Comparison of ENCODE assay signal across 8 cellular contexts in the genomic region with DNA sequence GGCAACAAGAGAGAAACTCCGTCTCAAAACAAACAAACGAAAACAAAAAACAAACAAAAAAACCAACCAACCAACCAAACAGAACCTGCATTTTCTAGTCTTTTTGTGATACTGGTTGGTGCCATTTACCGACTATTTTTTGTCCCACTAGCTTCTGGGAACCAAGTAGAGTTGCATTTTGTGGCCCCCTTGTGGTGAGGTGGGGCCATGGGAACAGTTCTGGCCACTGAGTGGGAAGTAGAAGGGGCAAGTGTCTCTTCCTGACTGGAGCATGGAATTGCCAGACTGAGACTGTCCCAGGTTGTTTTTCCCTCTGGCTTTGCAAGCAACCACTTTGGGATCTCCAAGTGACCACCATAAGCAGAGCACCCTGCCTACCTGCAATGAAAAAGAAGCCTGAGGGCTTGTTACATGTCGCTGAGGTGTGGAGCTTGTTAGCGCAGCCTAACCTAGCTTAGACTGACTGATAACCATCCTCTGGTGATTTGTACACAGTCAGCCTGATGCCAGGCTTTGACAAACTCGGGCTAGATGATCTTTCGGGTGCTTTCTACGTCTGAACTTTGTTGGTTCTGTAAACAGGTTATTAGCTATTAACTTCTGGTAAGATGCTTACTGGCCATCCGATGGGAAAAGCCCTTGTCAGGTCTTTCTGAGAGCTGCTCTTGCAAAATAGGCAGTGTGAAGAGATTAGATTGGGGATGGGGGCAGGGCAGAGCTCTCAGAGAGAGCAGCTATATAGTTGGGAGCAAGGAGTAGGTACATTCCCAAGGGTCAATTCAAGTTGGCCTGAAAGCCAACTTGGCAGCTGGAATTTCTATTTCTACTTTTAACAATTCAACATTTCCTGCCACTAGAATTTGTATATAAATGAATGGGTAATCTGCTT.
DNase-seq lines count a peak whose midpoint lies in the region; ATAC-seq and TF ChIP-seq lines count a peak whose summit lies in the region.

No MANE protein-coding gene starts in this region.

- TF ChIP-seq CTCF in mammary epithelial cell (conservative IDR thresholded peaks at IDR 0.05 in 1 of 2, IDR thresholded peaks at IDR 0.05 in 1 of 2; ENCODE audit: extremely low read depth in 1 of 2, insufficient read depth in 1 of 2, low read depth in 1 of 2, low read length in 2 of 2) = peak; percentile 74 to 79

- H4K20me1 ChIP-seq in GM23248 (ENCODE audit: insufficient read depth) = no peaks in the 10 kb centered on the region
- no peaks in the 10 kb centered on the region for H4K20me1 ChIP-seq in mammary epithelial cell (ENCODE audit: insufficient read depth, low read length)

- H3K27me3 ChIP-seq in GM23248 (replicated peaks; ENCODE audit: insufficient read depth) = no peaks in the 10 kb centered on the region
- no peaks in the 10 kb centered on the region for H3K27me3 ChIP-seq in mammary epithelial cell (ENCODE audit: insufficient read depth, low read length)

- H3K27me3 Mint-ChIP-seq in activated CD8-positive, alpha-beta memory T cell treated with anti-CD3 and anti-CD28 coated beads, Interleukin-2, amount 10 ng/mL, durations not matched to agents 7 days and 5 days = peaks cover 43% of the 10 kb centered on the region
- peaks cover 12 to 15% of the 10 kb centered on the region in 2 donors for H3K27me3 Mint-ChIP-seq in natural killer cell treated with Interleukin-12 subunit alpha and Interleukin-12 subunit beta and Interleukin-15 and Interleukin-18, amount 100 ng/mL, for 72 hours

- H3F3A ChIP-seq in GM23248 (ENCODE audit: insufficient read depth) = peaks cover 6% of the 10 kb centered on the region; the same call in 1 of the 2 replicates

- H3K4me3 Mint-ChIP-seq in activated CD8-positive, alpha-beta memory T cell treated with anti-CD3 and anti-CD28 coated beads, Interleukin-2, amount 10 ng/mL, durations not matched to agents 7 days and 5 days = no peak overlapping the region
- H3K4me3 Mint-ChIP-seq in natural killer cell treated with Interleukin-12 subunit alpha and Interleukin-12 subunit beta and Interleukin-15 and Interleukin-18, amount 100 ng/mL, for 72 hours = no peak overlapping the region

- H3K4me1 ChIP-seq in GM23248 (ENCODE audit: insufficient read depth) (no peaks in the 10 kb centered on the region), mammary epithelial cell (ENCODE audit: insufficient read depth, low read length) (no peaks in the 10 kb centered on the region)

- H3K27ac ChIP-seq in GM23248 (no peak overlapping the region), mammary epithelial cell (ENCODE audit: insufficient read depth, low read depth, low read length) (no peak overlapping the region)

- no peaks in the 10 kb centered on the region for H3K9me3 ChIP-seq in GM23248 (ENCODE audit: low read depth)
- no peaks in the 10 kb centered on the region for H3K9me3 ChIP-seq in mammary epithelial cell (replicated peaks; ENCODE audit: insufficient read depth, low read length)

- no peaks in the 10 kb centered on the region for H3K36me3 Mint-ChIP-seq in activated CD8-positive, alpha-beta memory T cell treated with anti-CD3 and anti-CD28 coated beads, Interleukin-2, amount 10 ng/mL, durations not matched to agents 7 days and 5 days
- no peaks in the 10 kb centered on the region for H3K36me3 Mint-ChIP-seq in natural killer cell treated with Interleukin-12 subunit alpha and Interleukin-12 subunit beta and Interleukin-15 and Interleukin-18, amount 100 ng/mL, for 72 hours

- DNase-seq in activated CD8-positive, alpha-beta memory T cell treated with anti-CD3 and anti-CD28 coated beads, Interleukin-2, amount 10 ng/mL, durations not matched to agents 7 days and 5 days = no peak
- DNase-seq in activated CD8-positive, alpha-beta memory T cell treated with anti-CD3 and anti-CD28 coated beads, Interleukin-2, amount 50 U/mL, for 4 hours = no peak
- DNase-seq in GM23248 (peak; percentile 51), NCI-H526 treated with DMSO at 0.1 percent for 48 hours (lab: John Stamatoyannopoulos, UW) (peak; percentile 6), mammary epithelial cell (peak; percentile 20), DMS79 treated with DMSO at 0.1 percent for 48 hours (lab: John Stamatoyannopoulos, UW) (no peak), retina (no peak)
- no peak for DNase-seq in natural killer cell treated with Interleukin-12 subunit alpha and Interleukin-12 subunit beta and Interleukin-15 and Interleukin-18, amount 100 ng/mL, for 72 hours (ENCODE audit: low spot score)

- BruUV-seq in mammary epithelial cell (replicated peaks; lab: Mats Ljungman, UMichigan) = no TSS peak

- peak; percentile 42 for ATAC-seq in activated CD8-positive, alpha-beta memory T cell treated with anti-CD3 and anti-CD28 coated beads, Interleukin-2, amount 10 ng/mL, durations not matched to agents 7 days and 5 days
- ATAC-seq in natural killer cell treated with Interleukin-12 subunit alpha and Interleukin-12 subunit beta and Interleukin-15 and Interleukin-18, amount 100 ng/mL, for 72 hours = peak; percentile 29 to 43

- CTCF ChIA-PET in activated CD8-positive, alpha-beta memory T cell treated with anti-CD3 and anti-CD28 coated beads, Interleukin-2, amount 10 ng/mL, durations not matched to agents 7 days and 5 days (lab: Charles Lee) = interaction anchor here (0.9 to 3.2 kb wide), 11 partner anchors 11 to 576 kb away, joined by 3 to 19 read pairs (median 3); partner anchors contain the start of gene C3orf33
- CTCF ChIA-PET in mammary epithelial cell (lab: Charles Lee; ENCODE audit: low non-redundant PET) = interaction anchor here (0.6 to 2.0 kb wide), 5 partner anchors 9 to 208 kb away, joined by 3 to 17 read pairs (median 4); no protein-coding TSS in a partner anchor

- WGBS in GM23248 (ENCODE audit: low coverage in 1 of 2, low lambda C conversion rate in 2 of 2, missing lambda C conversion rate in 2 of 2), 2 experiments = 79 to 80% methylated on average over 9 of the region's 9 CpGs
- 61% methylated on average over 8 of the region's 9 CpGs for WGBS in mammary epithelial cell (ENCODE audit: low coverage, missing lambda C conversion rate)

- H3K36me3 ChIP-seq in GM23248 (ENCODE audit: low read depth) (no peaks in the 10 kb centered on the region), mammary epithelial cell (ENCODE audit: insufficient read depth, low read length) (no peaks in the 10 kb centered on the region)

- no peak overlapping the region for H3K9ac ChIP-seq in GM23248
- H3K9ac ChIP-seq in mammary epithelial cell (ENCODE audit: insufficient read depth, low read length) = no peak overlapping the region

- H3K4me3 ChIP-seq in GM23248 (no peak overlapping the region), mammary epithelial cell (replicated peaks in 1 of 3; ENCODE audit: insufficient read depth in 1 of 3, low read depth in 2 of 3, low read length in 3 of 3) (no peak overlapping the region)

- H3K79me2 ChIP-seq in GM23248 (ENCODE audit: insufficient read depth) (no peaks in the 10 kb centered on the region), mammary epithelial cell (ENCODE audit: insufficient read depth, low read length) (no peaks in the 10 kb centered on the region)

- in situ Hi-C loops in GM23248 (cut with MboI) = no loop called here
- in situ Hi-C loops in mammary epithelial cell (cut with MboI; ENCODE audit: low sequenced_read_pairs in 2 of 2) = loop anchor here (10.0 kb wide), 1 partner anchor 218 kb away; no protein-coding TSS in a partner anchor

- H2AFZ ChIP-seq in GM23248 = no peak overlapping the region
- no peak overlapping the region for H2AFZ ChIP-seq in mammary epithelial cell (ENCODE audit: low read depth, low read length)

- H3K9me3 Mint-ChIP-seq in activated CD8-positive, alpha-beta memory T cell treated with anti-CD3 and anti-CD28 coated beads, Interleukin-2, amount 10 ng/mL, durations not matched to agents 7 days and 5 days (ENCODE audit: low read depth) = no peaks in the 10 kb centered on the region
- H3K9me3 Mint-ChIP-seq in natural killer cell treated with Interleukin-12 subunit alpha and Interleukin-12 subunit beta and Interleukin-15 and Interleukin-18, amount 100 ng/mL, for 72 hours = no peaks in the 10 kb centered on the region

- dilution Hi-C loops in mammary epithelial cell (cut with HindIII; ENCODE audit: low sequenced_read_pairs) = no loop called here

- H3K27ac Mint-ChIP-seq in activated CD8-positive, alpha-beta memory T cell treated with anti-CD3 and anti-CD28 coated beads, Interleukin-2, amount 10 ng/mL, durations not matched to agents 7 days and 5 days = no peak overlapping the region
- H3K27ac Mint-ChIP-seq in natural killer cell treated with Interleukin-12 subunit alpha and Interleukin-12 subunit beta and Interleukin-15 and Interleukin-18, amount 100 ng/mL, for 72 hours = no peak overlapping the region

- H3K4me2 ChIP-seq in GM23248 (ENCODE audit: unreplicated experiment) = no peak overlapping the region
- no peak overlapping the region for H3K4me2 ChIP-seq in mammary epithelial cell (ENCODE audit: insufficient read depth, low read depth, low read length)

- no peaks in the 10 kb centered on the region for H3K4me1 Mint-ChIP-seq in activated CD8-positive, alpha-beta memory T cell treated with anti-CD3 and anti-CD28 coated beads, Interleukin-2, amount 10 ng/mL, durations not matched to agents 7 days and 5 days
- no peaks in the 10 kb centered on the region for H3K4me1 Mint-ChIP-seq in natural killer cell treated with Interleukin-12 subunit alpha and Interleukin-12 subunit beta and Interleukin-15 and Interleukin-18, amount 100 ng/mL, for 72 hours (ENCODE audit: low read depth in 2 of 2)

- H3K9me2 ChIP-seq in GM23248 (ENCODE audit: insufficient read depth) = no peaks in the 10 kb centered on the region

- intact Hi-C loops in mammary epithelial cell (cut with micrococcal nuclease) = loop anchor here (1.0 to 10.0 kb wide), 6 partner anchors 60 to 752 kb away; no protein-coding TSS in a partner anchor

Comparison
In these comparisons a context has a peak if more than half of its experiments do, and no peak if none do; other contexts are left out.
1. DNase-seq: peak in GM23248 (single experiment), NCI-H526 treated with DMSO at 0.1 percent for 48 hours (single experiment) and mammary epithelial cell (single experiment); none in activated CD8-positive, alpha-beta memory T cell treated with anti-CD3 and anti-CD28 coated beads, Interleukin-2, amount 10 ng/mL, durations not matched to agents 7 days and 5 days (single experiment), activated CD8-positive, alpha-beta memory T cell treated with anti-CD3 and anti-CD28 coated beads, Interleukin-2, amount 50 U/mL, for 4 hours (single experiment), natural killer cell treated with Interleukin-12 subunit alpha and Interleukin-12 subunit beta and Interleukin-15 and Interleukin-18, amount 100 ng/mL, for 72 hours (single experiment), DMS79 treated with DMSO at 0.1 percent for 48 hours (single experiment) and retina (single experiment).